Comparison of ENCODE assay signal across 1 cellular context in the genomic region with DNA sequence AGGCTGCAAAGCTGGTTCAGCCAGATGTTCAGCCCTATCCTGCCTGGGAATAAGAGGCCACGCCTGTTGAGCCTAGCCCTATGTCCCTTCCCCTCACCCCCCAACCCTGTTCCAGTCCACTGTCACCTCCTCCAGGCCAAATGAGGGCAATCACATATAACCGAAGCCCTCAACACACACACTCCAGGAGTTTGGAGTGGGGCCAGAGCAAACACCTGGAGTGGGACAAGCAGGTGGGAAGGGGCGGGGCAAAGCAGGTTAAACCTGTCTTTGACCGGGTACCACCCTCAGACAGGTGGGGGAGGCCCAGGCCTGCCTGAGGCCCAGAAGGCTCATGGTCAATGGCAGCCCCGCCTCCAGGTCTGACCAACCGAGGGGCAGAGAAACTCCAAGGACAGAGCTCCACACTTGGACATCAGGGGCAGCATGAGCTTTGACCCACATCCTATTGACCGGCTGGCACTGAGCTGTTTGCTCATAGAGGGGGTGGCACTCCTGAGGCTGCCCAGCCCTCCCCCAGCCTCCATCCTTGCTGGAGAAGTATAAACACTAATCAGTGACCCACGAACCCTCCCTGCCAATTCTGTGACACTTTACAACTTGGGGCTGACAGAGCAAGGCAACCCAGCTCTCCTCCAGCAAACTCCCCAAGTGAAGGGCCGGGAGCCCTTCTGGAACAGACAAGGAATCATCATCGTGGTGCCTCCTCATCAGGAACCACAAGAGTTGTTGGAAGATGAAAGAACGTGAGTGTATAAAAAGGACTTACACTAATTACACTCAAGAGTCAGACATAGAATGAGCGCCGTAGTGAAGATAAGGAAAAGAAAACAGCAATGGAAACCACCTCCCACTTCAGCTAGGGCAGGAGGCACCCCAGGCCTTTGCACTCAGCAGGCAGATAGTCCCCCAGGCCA.
TF ChIP-seq lines count a peak whose summit lies in the region.

No MANE protein-coding gene starts in this region.

TF ChIP-seq in HepG2, 621 proteins besides CTCF, POLR2A, EP300 and RAD21 (continued from another document and continues in another):
- TF ChIP-seq, protein P1, sequence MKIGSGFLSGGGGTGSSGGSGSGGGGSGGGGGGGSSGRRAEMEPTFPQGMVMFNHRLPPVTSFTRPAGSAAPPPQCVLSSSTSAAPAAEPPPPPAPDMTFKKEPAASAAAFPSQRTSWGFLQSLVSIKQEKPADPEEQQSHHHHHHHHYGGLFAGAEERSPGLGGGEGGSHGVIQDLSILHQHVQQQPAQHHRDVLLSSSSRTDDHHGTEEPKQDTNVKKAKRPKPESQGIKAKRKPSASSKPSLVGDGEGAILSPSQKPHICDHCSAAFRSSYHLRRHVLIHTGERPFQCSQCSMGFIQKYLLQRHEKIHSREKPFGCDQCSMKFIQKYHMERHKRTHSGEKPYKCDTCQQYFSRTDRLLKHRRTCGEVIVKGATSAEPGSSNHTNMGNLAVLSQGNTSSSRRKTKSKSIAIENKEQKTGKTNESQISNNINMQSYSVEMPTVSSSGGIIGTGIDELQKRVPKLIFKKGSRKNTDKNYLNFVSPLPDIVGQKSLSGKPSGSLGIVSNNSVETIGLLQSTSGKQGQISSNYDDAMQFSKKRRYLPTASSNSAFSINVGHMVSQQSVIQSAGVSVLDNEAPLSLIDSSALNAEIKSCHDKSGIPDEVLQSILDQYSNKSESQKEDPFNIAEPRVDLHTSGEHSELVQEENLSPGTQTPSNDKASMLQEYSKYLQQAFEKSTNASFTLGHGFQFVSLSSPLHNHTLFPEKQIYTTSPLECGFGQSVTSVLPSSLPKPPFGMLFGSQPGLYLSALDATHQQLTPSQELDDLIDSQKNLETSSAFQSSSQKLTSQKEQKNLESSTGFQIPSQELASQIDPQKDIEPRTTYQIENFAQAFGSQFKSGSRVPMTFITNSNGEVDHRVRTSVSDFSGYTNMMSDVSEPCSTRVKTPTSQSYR (CRISPR knock-in tag; IDR thresholded peaks at IDR 0.05; ENCODE audit: borderline replicate concordance): peak; percentile 92
- TF ChIP-seq ZNF614 (CRISPR knock-in tag; IDR thresholded peaks at IDR 0.05; ENCODE audit: borderline replicate concordance) (peak; percentile 30; the same call in 1 of the 2 replicates), DPF2 (CRISPR knock-in tag; IDR thresholded peaks at IDR 0.05; ENCODE audit: borderline replicate concordance, low read depth) (peak; percentile 39; the same call in 1 of the 2 replicates), HNRNPL (IDR thresholded peaks at IDR 0.05; ENCODE audit: low read depth, low read length) (peak; percentile 96), U2AF1 (optimal IDR thresholded peaks at IDR 0.05; ENCODE audit: low read depth, low read length) (peak; percentile 7), MBD4 (IDR thresholded peaks at IDR 0.05; ENCODE audit: borderline replicate concordance, low read length) (no peak), ZNF251 (CRISPR knock-in tag; IDR thresholded peaks at IDR 0.05) (no peak), SKI (IDR thresholded peaks at IDR 0.05; ENCODE audit: partially characterized antibody) (peak; percentile 99), PHB2 (IDR thresholded peaks at IDR 0.05; ENCODE audit: partially characterized antibody) (no peak), KLF12 (CRISPR knock-in tag; IDR thresholded peaks at IDR 0.05; ENCODE audit: borderline replicate concordance) (peak; percentile 68; the same call in 1 of the 2 replicates), ZNF782 (CRISPR knock-in tag; IDR thresholded peaks at IDR 0.05; ENCODE audit: borderline replicate concordance) (peak; percentile 85; the same call in 1 of the 2 replicates), DMAP1 (CRISPR knock-in tag; IDR thresholded peaks at IDR 0.05) (0 out of 2 replicates have a peak, but pooled peaks have one; percentile 28), ZSCAN9 (CRISPR knock-in tag; IDR thresholded peaks at IDR 0.05; ENCODE audit: borderline replicate concordance) (peak; percentile 17; the same call in 1 of the 2 replicates), ZNF589 (CRISPR knock-in tag; conservative IDR thresholded peaks at IDR 0.05) (0 out of 2 replicates have a peak, but pooled peaks have one; percentile 58), HMGA1 (CRISPR knock-in tag; conservative IDR thresholded peaks at IDR 0.05) (no peak), FOXA3 (CRISPR knock-in tag; IDR thresholded peaks at IDR 0.05) (peak; percentile 87; the same call in 1 of the 2 replicates), ZNF44 (CRISPR knock-in tag; IDR thresholded peaks at IDR 0.05) (peak; percentile 70), ZNF563 (CRISPR knock-in tag; IDR thresholded peaks at IDR 0.05) (no peak; the same call in 1 of the 2 replicates), CREM (IDR thresholded peaks at IDR 0.05) (peak; percentile 66; the same call in 1 of the 2 replicates), CREM (CRISPR knock-in tag; IDR thresholded peaks at IDR 0.05) (no peak), ZNF556 (CRISPR knock-in tag; IDR thresholded peaks at IDR 0.05; ENCODE audit: borderline replicate concordance) (peak; percentile 82; the same call in 1 of the 2 replicates), ZNF552 (CRISPR knock-in tag; IDR thresholded peaks at IDR 0.05; ENCODE audit: borderline replicate concordance) (0 out of 2 replicates have a peak, but pooled peaks have one; percentile 46), POLR2G (IDR thresholded peaks at IDR 0.05; ENCODE audit: low read depth, low read length) (peak; percentile 66), ZNF567 (CRISPR knock-in tag; IDR thresholded peaks at IDR 0.05; ENCODE audit: borderline replicate concordance) (peak; percentile 98; the same call in 1 of the 2 replicates), BRD4 (CRISPR knock-in tag; IDR thresholded peaks at IDR 0.05) (peak; percentile 42; the same call in 1 of the 2 replicates), ZNF383 (CRISPR knock-in tag; IDR thresholded peaks at IDR 0.05; ENCODE audit: borderline replicate concordance) (no peak), HIVEP1 (CRISPR knock-in tag; IDR thresholded peaks at IDR 0.05) (no peak), NFYB (CRISPR knock-in tag; IDR thresholded peaks at IDR 0.05) (peak; percentile 42; the same call in 1 of the 2 replicates), TBX2 (CRISPR knock-in tag; IDR thresholded peaks at IDR 0.05; ENCODE audit: borderline replicate concordance) (peak; percentile 38), HOXA3 (CRISPR knock-in tag; IDR thresholded peaks at IDR 0.05) (peak; percentile 78)
- TF ChIP-seq, protein P2, sequence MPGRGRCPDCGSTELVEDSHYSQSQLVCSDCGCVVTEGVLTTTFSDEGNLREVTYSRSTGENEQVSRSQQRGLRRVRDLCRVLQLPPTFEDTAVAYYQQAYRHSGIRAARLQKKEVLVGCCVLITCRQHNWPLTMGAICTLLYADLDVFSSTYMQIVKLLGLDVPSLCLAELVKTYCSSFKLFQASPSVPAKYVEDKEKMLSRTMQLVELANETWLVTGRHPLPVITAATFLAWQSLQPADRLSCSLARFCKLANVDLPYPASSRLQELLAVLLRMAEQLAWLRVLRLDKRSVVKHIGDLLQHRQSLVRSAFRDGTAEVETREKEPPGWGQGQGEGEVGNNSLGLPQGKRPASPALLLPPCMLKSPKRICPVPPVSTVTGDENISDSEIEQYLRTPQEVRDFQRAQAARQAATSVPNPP (CRISPR knock-in tag; IDR thresholded peaks at IDR 0.05): no peak
- TF ChIP-seq, protein P3, sequence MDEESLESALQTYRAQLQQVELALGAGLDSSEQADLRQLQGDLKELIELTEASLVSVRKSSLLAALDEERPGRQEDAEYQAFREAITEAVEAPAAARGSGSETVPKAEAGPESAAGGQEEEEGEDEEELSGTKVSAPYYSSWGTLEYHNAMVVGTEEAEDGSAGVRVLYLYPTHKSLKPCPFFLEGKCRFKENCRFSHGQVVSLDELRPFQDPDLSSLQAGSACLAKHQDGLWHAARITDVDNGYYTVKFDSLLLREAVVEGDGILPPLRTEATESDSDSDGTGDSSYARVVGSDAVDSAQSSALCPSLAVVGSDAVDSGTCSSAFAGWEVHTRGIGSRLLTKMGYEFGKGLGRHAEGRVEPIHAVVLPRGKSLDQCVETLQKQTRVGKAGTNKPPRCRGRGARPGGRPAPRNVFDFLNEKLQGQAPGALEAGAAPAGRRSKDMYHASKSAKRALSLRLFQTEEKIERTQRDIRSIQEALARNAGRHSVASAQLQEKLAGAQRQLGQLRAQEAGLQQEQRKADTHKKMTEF (CRISPR knock-in tag; IDR thresholded peaks at IDR 0.05): peak; percentile 77
- TF ChIP-seq, protein P4, sequence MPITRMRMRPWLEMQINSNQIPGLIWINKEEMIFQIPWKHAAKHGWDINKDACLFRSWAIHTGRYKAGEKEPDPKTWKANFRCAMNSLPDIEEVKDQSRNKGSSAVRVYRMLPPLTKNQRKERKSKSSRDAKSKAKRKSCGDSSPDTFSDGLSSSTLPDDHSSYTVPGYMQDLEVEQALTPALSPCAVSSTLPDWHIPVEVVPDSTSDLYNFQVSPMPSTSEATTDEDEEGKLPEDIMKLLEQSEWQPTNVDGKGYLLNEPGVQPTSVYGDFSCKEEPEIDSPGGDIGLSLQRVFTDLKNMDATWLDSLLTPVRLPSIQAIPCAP (CRISPR knock-in tag; IDR thresholded peaks at IDR 0.05; ENCODE audit: low read depth): no peak
- TF ChIP-seq, protein P5, sequence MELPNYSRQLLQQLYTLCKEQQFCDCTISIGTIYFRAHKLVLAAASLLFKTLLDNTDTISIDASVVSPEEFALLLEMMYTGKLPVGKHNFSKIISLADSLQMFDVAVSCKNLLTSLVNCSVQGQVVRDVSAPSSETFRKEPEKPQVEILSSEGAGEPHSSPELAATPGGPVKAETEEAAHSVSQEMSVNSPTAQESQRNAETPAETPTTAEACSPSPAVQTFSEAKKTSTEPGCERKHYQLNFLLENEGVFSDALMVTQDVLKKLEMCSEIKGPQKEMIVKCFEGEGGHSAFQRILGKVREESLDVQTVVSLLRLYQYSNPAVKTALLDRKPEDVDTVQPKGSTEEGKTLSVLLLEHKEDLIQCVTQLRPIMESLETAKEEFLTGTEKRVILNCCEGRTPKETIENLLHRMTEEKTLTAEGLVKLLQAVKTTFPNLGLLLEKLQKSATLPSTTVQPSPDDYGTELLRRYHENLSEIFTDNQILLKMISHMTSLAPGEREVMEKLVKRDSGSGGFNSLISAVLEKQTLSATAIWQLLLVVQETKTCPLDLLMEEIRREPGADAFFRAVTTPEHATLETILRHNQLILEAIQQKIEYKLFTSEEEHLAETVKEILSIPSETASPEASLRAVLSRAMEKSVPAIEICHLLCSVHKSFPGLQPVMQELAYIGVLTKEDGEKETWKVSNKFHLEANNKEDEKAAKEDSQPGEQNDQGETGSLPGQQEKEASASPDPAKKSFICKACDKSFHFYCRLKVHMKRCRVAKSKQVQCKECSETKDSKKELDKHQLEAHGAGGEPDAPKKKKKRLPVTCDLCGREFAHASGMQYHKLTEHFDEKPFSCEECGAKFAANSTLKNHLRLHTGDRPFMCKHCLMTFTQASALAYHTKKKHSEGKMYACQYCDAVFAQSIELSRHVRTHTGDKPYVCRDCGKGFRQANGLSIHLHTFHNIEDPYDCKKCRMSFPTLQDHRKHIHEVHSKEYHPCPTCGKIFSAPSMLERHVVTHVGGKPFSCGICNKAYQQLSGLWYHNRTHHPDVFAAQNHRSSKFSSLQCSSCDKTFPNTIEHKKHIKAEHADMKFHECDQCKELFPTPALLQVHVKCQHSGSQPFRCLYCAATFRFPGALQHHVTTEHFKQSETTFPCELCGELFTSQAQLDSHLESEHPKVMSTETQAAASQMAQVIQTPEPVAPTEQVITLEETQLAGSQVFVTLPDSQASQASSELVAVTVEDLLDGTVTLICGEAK (IDR thresholded peaks at IDR 0.05): no peak
- TF ChIP-seq, protein P5 (CRISPR knock-in tag; IDR thresholded peaks at IDR 0.05): no peak
- TF ChIP-seq, protein P6, sequence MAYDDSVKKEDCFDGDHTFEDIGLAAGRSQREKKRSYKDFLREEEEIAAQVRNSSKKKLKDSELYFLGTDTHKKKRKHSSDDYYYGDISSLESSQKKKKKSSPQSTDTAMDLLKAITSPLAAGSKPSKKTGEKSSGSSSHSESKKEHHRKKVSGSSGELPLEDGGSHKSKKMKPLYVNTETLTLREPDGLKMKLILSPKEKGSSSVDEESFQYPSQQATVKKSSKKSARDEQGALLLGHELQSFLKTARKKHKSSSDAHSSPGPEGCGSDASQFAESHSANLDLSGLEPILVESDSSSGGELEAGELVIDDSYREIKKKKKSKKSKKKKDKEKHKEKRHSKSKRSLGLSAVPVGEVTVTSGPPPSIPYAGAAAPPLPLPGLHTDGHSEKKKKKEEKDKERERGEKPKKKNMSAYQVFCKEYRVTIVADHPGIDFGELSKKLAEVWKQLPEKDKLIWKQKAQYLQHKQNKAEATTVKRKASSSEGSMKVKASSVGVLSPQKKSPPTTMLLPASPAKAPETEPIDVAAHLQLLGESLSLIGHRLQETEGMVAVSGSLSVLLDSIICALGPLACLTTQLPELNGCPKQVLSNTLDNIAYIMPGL (CRISPR knock-in tag; IDR thresholded peaks at IDR 0.05; ENCODE audit: borderline replicate concordance in 1 of 2, low read depth in 1 of 2): no peak; a peak in 2 of 4 replicates
- TF ChIP-seq, protein P7, sequence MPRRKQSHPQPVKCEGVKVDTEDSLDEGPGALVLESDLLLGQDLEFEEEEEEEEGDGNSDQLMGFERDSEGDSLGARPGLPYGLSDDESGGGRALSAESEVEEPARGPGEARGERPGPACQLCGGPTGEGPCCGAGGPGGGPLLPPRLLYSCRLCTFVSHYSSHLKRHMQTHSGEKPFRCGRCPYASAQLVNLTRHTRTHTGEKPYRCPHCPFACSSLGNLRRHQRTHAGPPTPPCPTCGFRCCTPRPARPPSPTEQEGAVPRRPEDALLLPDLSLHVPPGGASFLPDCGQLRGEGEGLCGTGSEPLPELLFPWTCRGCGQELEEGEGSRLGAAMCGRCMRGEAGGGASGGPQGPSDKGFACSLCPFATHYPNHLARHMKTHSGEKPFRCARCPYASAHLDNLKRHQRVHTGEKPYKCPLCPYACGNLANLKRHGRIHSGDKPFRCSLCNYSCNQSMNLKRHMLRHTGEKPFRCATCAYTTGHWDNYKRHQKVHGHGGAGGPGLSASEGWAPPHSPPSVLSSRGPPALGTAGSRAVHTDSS (CRISPR knock-in tag; conservative IDR thresholded peaks at IDR 0.05): no peak
